Comparison of ENCODE assay signal across 1 cellular context in genomic region chr19:50870417-50871089, GRCh38.
TF ChIP-seq lines count a peak whose summit lies in the region.

No MANE protein-coding gene starts in this region.

TF ChIP-seq in K562, 482 proteins besides CTCF, POLR2A, EP300 and RAD21 (continued from another document):
- TF ChIP-seq RBFOX2 (IDR thresholded peaks at IDR 0.05; ENCODE audit: low read depth, low read length) (peak; percentile 60), BMI1 (IDR thresholded peaks at IDR 0.05; ENCODE audit: low read length) (no peak), ELF1 (tag; IDR thresholded peaks at IDR 0.05) (no peak)
- TF ChIP-seq, protein P1, sequence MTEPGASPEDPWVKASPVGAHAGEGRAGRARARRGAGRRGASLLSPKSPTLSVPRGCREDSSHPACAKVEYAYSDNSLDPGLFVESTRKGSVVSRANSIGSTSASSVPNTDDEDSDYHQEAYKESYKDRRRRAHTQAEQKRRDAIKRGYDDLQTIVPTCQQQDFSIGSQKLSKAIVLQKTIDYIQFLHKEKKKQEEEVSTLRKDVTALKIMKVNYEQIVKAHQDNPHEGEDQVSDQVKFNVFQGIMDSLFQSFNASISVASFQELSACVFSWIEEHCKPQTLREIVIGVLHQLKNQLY (CRISPR knock-in tag; conservative IDR thresholded peaks at IDR 0.05), result no peak
